Comparison of ENCODE assay signal across 1 cellular context in genomic region chr10:131997366-131998049, GRCh38.
TF ChIP-seq lines count a peak whose summit lies in the region.

No MANE protein-coding gene starts in this region.

TF ChIP-seq in HepG2, 621 proteins besides CTCF, POLR2A, EP300 and RAD21 (continued from another document):
- TF ChIP-seq EHMT2 (IDR thresholded peaks at IDR 0.05; ENCODE audit: borderline replicate concordance, low read depth, low read length) (no peak), ZNF556 (CRISPR knock-in tag; IDR thresholded peaks at IDR 0.05; ENCODE audit: borderline replicate concordance) (peak; percentile 81; the same call in 1 of the 2 replicates), GATA4 (IDR thresholded peaks at IDR 0.05; ENCODE audit: borderline replicate concordance, low read depth) (0 out of 2 replicates have a peak, but pooled peaks have one; percentile 66), DPF2 (CRISPR knock-in tag; IDR thresholded peaks at IDR 0.05; ENCODE audit: borderline replicate concordance, low read depth) (peak; percentile 74; the same call in 1 of the 2 replicates), AGO1 (IDR thresholded peaks at IDR 0.05; ENCODE audit: low read depth, low read length, poor library complexity, severe bottlenecking) (no peak), NCOA2 (CRISPR knock-in tag; IDR thresholded peaks at IDR 0.05) (peak; percentile 84), BCLAF1 (IDR thresholded peaks at IDR 0.05) (no peak), ZUFSP (CRISPR knock-in tag; IDR thresholded peaks at IDR 0.05; ENCODE audit: borderline replicate concordance) (no peak), IRF2 (CRISPR knock-in tag; IDR thresholded peaks at IDR 0.05) (peak; percentile 88), ZFP36L2 (CRISPR knock-in tag; IDR thresholded peaks at IDR 0.05) (no peak), NFRKB (IDR thresholded peaks at IDR 0.05) (no peak), ZNF619 (CRISPR knock-in tag; IDR thresholded peaks at IDR 0.05) (peak; percentile 78), AHR (CRISPR knock-in tag; IDR thresholded peaks at IDR 0.05) (0 out of 2 replicates have a peak, but pooled peaks have one; percentile 28), E2F5 (CRISPR knock-in tag; conservative IDR thresholded peaks at IDR 0.05) (no peak), ZNF292 (CRISPR knock-in tag; IDR thresholded peaks at IDR 0.05; ENCODE audit: borderline replicate concordance, low read depth) (peak; percentile 83; the same call in 1 of the 2 replicates), ZNF772 (CRISPR knock-in tag; IDR thresholded peaks at IDR 0.05) (no peak), ZMYM2 (CRISPR knock-in tag; IDR thresholded peaks at IDR 0.05) (no peak), ARNTL (CRISPR knock-in tag; IDR thresholded peaks at IDR 0.05) (peak; percentile 82), ZNF567 (CRISPR knock-in tag; IDR thresholded peaks at IDR 0.05; ENCODE audit: borderline replicate concordance) (peak; percentile 78; the same call in 1 of the 2 replicates), MTERF4 (CRISPR knock-in tag; IDR thresholded peaks at IDR 0.05) (0 out of 2 replicates have a peak, but pooled peaks have one; percentile 18), ZNF350 (CRISPR knock-in tag; IDR thresholded peaks at IDR 0.05; ENCODE audit: borderline replicate concordance, low read depth) (peak; percentile 97), ERF (CRISPR knock-in tag; IDR thresholded peaks at IDR 0.05) (peak; percentile 86), ZNF253 (CRISPR knock-in tag; IDR thresholded peaks at IDR 0.05; ENCODE audit: borderline replicate concordance) (no peak), ZBTB38 (CRISPR knock-in tag; IDR thresholded peaks at IDR 0.05) (0 out of 2 replicates have a peak, but pooled peaks have one; percentile 24), RELA (CRISPR knock-in tag; IDR thresholded peaks at IDR 0.05) (no peak), ZIK1 (CRISPR knock-in tag; IDR thresholded peaks at IDR 0.05; ENCODE audit: borderline replicate concordance, low read depth) (no peak), ZFX (CRISPR knock-in tag; IDR thresholded peaks at IDR 0.05; ENCODE audit: low read depth) (peak; percentile 61; the same call in 1 of the 2 replicates), THRA (CRISPR knock-in tag; IDR thresholded peaks at IDR 0.05; ENCODE audit: borderline replicate concordance) (peak; percentile 61; the same call in 1 of the 2 replicates), ZNF574 (CRISPR knock-in tag; IDR thresholded peaks at IDR 0.05) (peak; percentile 80), THAP7 (CRISPR knock-in tag; IDR thresholded peaks at IDR 0.05) (0 out of 2 replicates have a peak, but pooled peaks have one; percentile 25), HBP1 (CRISPR knock-in tag; IDR thresholded peaks at IDR 0.05; ENCODE audit: low read depth) (0 out of 2 replicates have a peak, but pooled peaks have one; percentile 29), JARID2 (CRISPR knock-in tag; IDR thresholded peaks at IDR 0.05; ENCODE audit: insufficient replicate concordance) (no peak), ZBTB46 (CRISPR knock-in tag; IDR thresholded peaks at IDR 0.05; ENCODE audit: borderline replicate concordance) (no peak), ZNF780A (CRISPR knock-in tag; IDR thresholded peaks at IDR 0.05) (peak; percentile 65; the same call in 1 of the 2 replicates), SPEN (CRISPR knock-in tag; IDR thresholded peaks at IDR 0.05; ENCODE audit: low read depth) (no peak), ZNF33A (CRISPR knock-in tag; IDR thresholded peaks at IDR 0.05; ENCODE audit: borderline replicate concordance) (0 out of 2 replicates have a peak, but pooled peaks have one; percentile 78)
